Comparison of ENCODE assay signal across 1 cellular context in genomic region chr3:73569246-73569760, GRCh38.
TF ChIP-seq lines count a peak whose summit lies in the region.

No MANE protein-coding gene starts in this region.

TF ChIP-seq in GM23338, 12 proteins besides CTCF, POLR2A, EP300 and RAD21 (continued from another document):
- TF ChIP-seq ETS1 (IDR thresholded peaks at IDR 0.05) (no peak), STAT1 (IDR thresholded peaks at IDR 0.05; ENCODE audit: unreplicated experiment) (no peak), ZNF462 (CRISPR knock-in tag; IDR thresholded peaks at IDR 0.05) (no peak), NANOG (IDR thresholded peaks at IDR 0.05; ENCODE audit: borderline replicate concordance) (no peak), EZH2 (IDR thresholded peaks at IDR 0.05; ENCODE audit: low read depth, unreplicated experiment) (no peak)
